In genomic region chr16:86256995-86257394, GRCh38 we compare ENCODE assay signal across 19 cellular contexts.
"Had no signal": no experiment of that assay in that cellular context is flagged by ENCODE, and none has a peak within 500 bp of the region (broad histone marks: within the 10 kb centered on the region; RNA-seq: fewer than 3 reads in every experiment).

No MANE protein-coding gene starts in this region.

- H3K9me3 ChIP-seq: mucosa of descending colon, neutrophil, psoas muscle, suprapubic skin, thyroid gland had no signal

- H3K27ac ChIP-seq: neutrophil, psoas muscle, suprapubic skin, thyroid gland had no signal

- ATAC-seq: effector memory CD8-positive, alpha-beta T cell; left colon; left ventricle myocardium superior; mucosa of descending colon; naive thymus-derived CD8-positive, alpha-beta T cell; psoas muscle had no signal

- H3K27me3 ChIP-seq: thyroid gland had no signal

- H3K4me3 ChIP-seq: lung, mucosa of descending colon, psoas muscle, suprapubic skin, thyroid gland had no signal

- H3K36me3 ChIP-seq: neutrophil, suprapubic skin, thyroid gland had no signal

- FAIRE-seq: colon, small intestine, urothelium cell line had no signal

- H3K4me1 ChIP-seq: psoas muscle, suprapubic skin, thyroid gland had no signal

- DNase-seq: effector memory CD8-positive, alpha-beta T cell; erythroblast; foreskin melanocyte; hippocampal formation; left colon; left ventricle myocardium superior; mucosa of descending colon; naive thymus-derived CD8-positive, alpha-beta T cell; psoas muscle; retina; small intestine; stimulated activated CD4-positive, alpha-beta T cell treated with anti-CD3 and anti-CD28 coated beads, Interleukin-2, amount 100 ng/mL, for 48 hours; stimulated activated naive CD4-positive, alpha-beta T cell treated with Interleukin-2 at 50 U/mL for 16 hours; thyroid gland had no signal
